ENCODE assay signal across 16 cellular contexts in genomic region chr16:725463-726187, GRCh38. TPM values are rescaled to one million over a fixed set of nuclear protein-coding genes. Genes with fewer than 3 reads are reported as not detected.
DNase-seq lines count a peak whose midpoint lies in the region; ATAC-seq, FAIRE-seq and TF ChIP-seq lines count a peak whose summit lies in the region.
"Had no signal": no experiment of that assay in that cellular context is flagged by ENCODE, and none has a peak within 500 bp of the region (broad histone marks: within the 10 kb centered on the region; RNA-seq: fewer than 3 reads in every experiment).

No MANE protein-coding gene starts in this region.

- no peak overlapping the region for H3K27ac Mint-ChIP-seq in Calu3 (ENCODE audit: unreplicated experiment)
- no peak overlapping the region for H3K27ac Mint-ChIP-seq in T-helper 2 cell treated with Interferon-gamma antibody and Interleukin-4, amounts not matched to agents 5 μg/mL and 100 μg/mL, for 36 hours
- H3K27ac Mint-ChIP-seq: progenitor cell of endocrine pancreas had no signal

- WGBS in A549 (ENCODE audit: missing lambda C conversion rate), result 86% methylated on average over 13 of the region's 23 CpGs

- no peak for ATAC-seq in A549
- ATAC-seq: gastrocnemius medialis had no signal

- H3F3A ChIP-seq in OCI-LY1 (ENCODE audit: insufficient read depth, low read length), result peaks cover 4% of the 10 kb centered on the region; the same call in 1 of the 2 replicates

- H3K4me1 Mint-ChIP-seq in Calu3 (ENCODE audit: low read depth, unreplicated experiment), result no peaks in the 10 kb centered on the region
- H3K4me1 Mint-ChIP-seq in T-helper 2 cell treated with Interferon-gamma antibody and Interleukin-4, amounts not matched to agents 5 μg/mL and 100 μg/mL, for 36 hours (ENCODE audit: low read depth), result no peaks in the 10 kb centered on the region

- peak overlapping the region; percentile 74 for H3K4me3 Mint-ChIP-seq in Calu3 (ENCODE audit: low read depth, unreplicated experiment)
- H3K4me3 Mint-ChIP-seq in T-helper 2 cell treated with Interferon-gamma antibody and Interleukin-4, amounts not matched to agents 5 μg/mL and 100 μg/mL, for 36 hours, result no peak overlapping the region

- no peak overlapping the region for H2AFZ ChIP-seq in OCI-LY1 (ENCODE audit: low read length)

- TF ChIP-seq POLR2A in A549 (IDR thresholded peaks at IDR 0.05; ENCODE audit: low read length), result peak; percentile 4; the same call in 1 of the 2 replicates

- DNase-seq in A549 (ENCODE audit: low read depth in 1 of 2, low spot score in 1 of 2) (no peak), Calu3 (no peak), urothelium cell line (ENCODE audit: low spot score) (no peak), DMS153 (lab: John Stamatoyannopoulos, UW) (no peak), KBM-7 (no peak)
- DNase-seq in T-helper 2 cell treated with Interferon-gamma antibody and Interleukin-4, amounts not matched to agents 5 μg/mL and 100 μg/mL, for 36 hours (ENCODE audit: low spot score), result no peak
- DNase-seq: AML-193, gastrocnemius medialis, islet precursor cell, NCI-H774 had no signal

- no peak for TF ChIP-seq CTCF in A549 (IDR thresholded peaks at IDR 0.05)
- no peak for TF ChIP-seq CTCF in Calu3 (IDR thresholded peaks at IDR 0.05; ENCODE audit: unreplicated experiment)
- TF ChIP-seq CTCF in OCI-LY1 (IDR thresholded peaks at IDR 0.05; ENCODE audit: low read length), result no peak

- no peak for TF ChIP-seq RAD21 in A549 (conservative IDR thresholded peaks at IDR 0.05 in 1 of 2, IDR thresholded peaks at IDR 0.05 in 1 of 2)

- H3K4me3 ChIP-seq in A549 (no peak overlapping the region), OCI-LY1 (ENCODE audit: low read depth, low read length, poor library complexity, severe bottlenecking) (no peak overlapping the region)

- in situ Hi-C loops in KBM-7 (cut with MboI; ENCODE audit: low pct_unique_long_range_greater_than_20kb, low sequenced_read_pairs), result no loop called here

- H3K27ac ChIP-seq in A549 (no peak overlapping the region), OCI-LY1 (ENCODE audit: low read depth, low read length, poor library complexity, severe bottlenecking) (no peak overlapping the region), layer of hippocampus (ENCODE audit: low read depth, low read length) (peak overlapping the region; percentile 38)
- H3K27ac ChIP-seq: breast epithelium, gastrocnemius medialis, thyroid gland had no signal

- FAIRE-seq in A549 (lab: Jason Lieb, UNC), result no peak
- no peak for FAIRE-seq in urothelium cell line (lab: Jason Lieb, UNC)
- FAIRE-seq: endometrium had no signal

- H3K4me2 ChIP-seq in A549 (no peak overlapping the region), OCI-LY1 (ENCODE audit: low read length) (peak overlapping the region; percentile 61; the same call in 1 of the 2 replicates)

- H4K20me1 ChIP-seq in OCI-LY1 (ENCODE audit: insufficient read depth, low read length), result no peaks in the 10 kb centered on the region

- POLR2A ChIA-PET in A549 (lab: Yijun Ruan, JAX), result interaction anchor here (1.2 to 4.2 kb wide), 2 partner anchors 10 to 14 kb away, joined by 5 to 23 read pairs; partner anchors contain the start of gene METRN

- no peak overlapping the region; the same call in 1 of the 2 replicates for H3K9ac ChIP-seq in OCI-LY1 (ENCODE audit: low read length)

- no peaks in the 10 kb centered on the region for H3K9me2 ChIP-seq in OCI-LY1 (ENCODE audit: low read depth, low read length)

- CTCF ChIA-PET in A549 (lab: Yijun Ruan, JAX) (interaction anchor here (0.7 to 28.0 kb wide), 6 partner anchors 7 to 60 kb away, joined by 3 to 656 read pairs (median 10); partner anchors contain the start of genes ANTKMT, CCDC78, CIAO3 and FBXL16), Calu3 (lab: Charles Lee) (interaction anchor here (1.1 to 1.8 kb wide), 2 partner anchors 9 to 16 kb away, joined by 3 to 10 read pairs; no protein-coding TSS in a partner anchor)

- H3K27me3 Mint-ChIP-seq in Calu3 (ENCODE audit: unreplicated experiment), result no peaks in the 10 kb centered on the region
- no peaks in the 10 kb centered on the region for H3K27me3 Mint-ChIP-seq in T-helper 2 cell treated with Interferon-gamma antibody and Interleukin-4, amounts not matched to agents 5 μg/mL and 100 μg/mL, for 36 hours (ENCODE audit: low read depth)

- peaks cover 21% of the 10 kb centered on the region for H3K4me1 ChIP-seq in A549
- peaks cover 38% of the 10 kb centered on the region for H3K4me1 ChIP-seq in OCI-LY1 (ENCODE audit: insufficient read depth, low read length, severe bottlenecking)

- H3K9me3 Mint-ChIP-seq in Calu3 (ENCODE audit: low read depth, unreplicated experiment), result no peaks in the 10 kb centered on the region
- no peaks in the 10 kb centered on the region for H3K9me3 Mint-ChIP-seq in T-helper 2 cell treated with Interferon-gamma antibody and Interleukin-4, amounts not matched to agents 5 μg/mL and 100 μg/mL, for 36 hours

- TF ChIP-seq EP300 in A549 (IDR thresholded peaks at IDR 0.05), result no peak

- peaks cover 70% of the 10 kb centered on the region for H3K36me3 Mint-ChIP-seq in Calu3 (ENCODE audit: insufficient read depth, unreplicated experiment)
- no peaks in the 10 kb centered on the region for H3K36me3 Mint-ChIP-seq in T-helper 2 cell treated with Interferon-gamma antibody and Interleukin-4, amounts not matched to agents 5 μg/mL and 100 μg/mL, for 36 hours (ENCODE audit: low read depth)

- intact Hi-C loops in Calu3 (cut with micrococcal nuclease; ENCODE audit: unreplicated experiment), result no loop called here

- no peaks in the 10 kb centered on the region for H3K79me2 ChIP-seq in OCI-LY1 (ENCODE audit: insufficient read depth, low read length)

- H3K36me3 ChIP-seq in OCI-LY1 (ENCODE audit: insufficient read depth, low read length), result peaks cover 16% of the 10 kb centered on the region
- H3K36me3 ChIP-seq: breast epithelium, thyroid gland had no signal

- H3K9me3 ChIP-seq in A549 (no peaks in the 10 kb centered on the region), OCI-LY1 (ENCODE audit: low read length) (no peaks in the 10 kb centered on the region)
- H3K9me3 ChIP-seq: breast epithelium, gastrocnemius medialis, thyroid gland had no signal

- H3K27me3 ChIP-seq in OCI-LY1 (ENCODE audit: insufficient read depth, low read length) (no peaks in the 10 kb centered on the region), layer of hippocampus (ENCODE audit: control insufficient read depth, insufficient read depth, low read length) (no peaks in the 10 kb centered on the region)
- H3K27me3 ChIP-seq: breast epithelium, thyroid gland had no signal

- no TSS peak for BruUV-seq in Calu3 (replicated peaks; lab: Mats Ljungman, UMichigan)

TF ChIP-seq in A549, 52 proteins besides CTCF, POLR2A, EP300 and RAD21:
- TF ChIP-seq ZNF302 (CRISPR knock-in tag; IDR thresholded peaks at IDR 0.05) (no peak), TFCP2L1 (CRISPR knock-in tag; IDR thresholded peaks at IDR 0.05) (no peak), ZFP36 (IDR thresholded peaks at IDR 0.05; ENCODE audit: borderline replicate concordance, partially characterized antibody) (no peak), PBX3 (IDR thresholded peaks at IDR 0.05) (0 out of 2 replicates have a peak, but pooled peaks have one; percentile 12)

RNA-seq across cellular contexts. Expression of gene CCDC78, which starts 0.6 kb away (rescaled TPM):
- polyA plus RNA-seq in A549 (2011; rRNA removed) (1.1 and 1.7 TPM in 2 replicates), A549 (2017; fragmentation: RNase III; extraction: RNeasy Plus Mini Kit Qiagen cat#74134 plus additional on column Dnase treatment) (4.7 to 5.9 TPM (median 5.6 TPM) in 3 replicates)
- polyA plus RNA-seq in A549 (2012; cell fraction: cytosol; rRNA removed), result 7.3 and 9.7 TPM in 2 replicates
- polyA plus RNA-seq in A549 (2012; cell fraction: nucleus; rRNA removed), result 72.7 and 90.6 TPM in 2 replicates
- polyA minus RNA-seq in A549 (2011; rRNA and poly(A)+ RNA removed), result 0.49 and 0.74 TPM in 2 replicates
- 10.0 and 12.5 TPM in 2 replicates for total RNA-seq in Calu3 (2022)
- total RNA-seq: gastrocnemius medialis had no signal

RNA-seq across cellular contexts. Expression of gene HAGHL, which starts 1.3 kb away (rescaled TPM):
- polyA plus RNA-seq in A549 (2011; rRNA removed), result 3.5 and 4.4 TPM in 2 replicates
- polyA plus RNA-seq in A549 (2012; cell fraction: cytosol; rRNA removed), result 32.0 and 35.0 TPM in 2 replicates
- polyA plus RNA-seq in A549 (2012; cell fraction: nucleus; rRNA removed), result 62.2 and 86.3 TPM in 2 replicates
- polyA plus RNA-seq in A549 (2017; fragmentation: RNase III; extraction: RNeasy Plus Mini Kit Qiagen cat#74134 plus additional on column Dnase treatment), result 21.4 to 22.0 TPM (median 21.7 TPM) in 3 replicates
- polyA minus RNA-seq in A549 (2011; rRNA and poly(A)+ RNA removed), result 2.0 and 2.6 TPM in 2 replicates
- total RNA-seq in Calu3 (2022), result 11.7 and 12.8 TPM in 2 replicates

RNA-seq across cellular contexts. Expression of gene ANTKMT, which starts 4.7 kb away (rescaled TPM):
- polyA plus RNA-seq in A549 (2011; rRNA removed) (10.9 and 11.9 TPM in 2 replicates), A549 (2017; fragmentation: RNase III; extraction: RNeasy Plus Mini Kit Qiagen cat#74134 plus additional on column Dnase treatment) (49.2 to 55.8 TPM (median 55.2 TPM) in 3 replicates)
- polyA plus RNA-seq in A549 (2012; cell fraction: cytosol; rRNA removed), result 79.6 and 99.7 TPM in 2 replicates
- polyA plus RNA-seq in A549 (2012; cell fraction: nucleus; rRNA removed), result 161 and 226 TPM in 2 replicates
- polyA minus RNA-seq in A549 (2011; rRNA and poly(A)+ RNA removed), result 2.6 and 3.7 TPM in 2 replicates
- total RNA-seq in Calu3 (2022), result 49.6 and 57.2 TPM in 2 replicates

RNA-seq across cellular contexts. Expression of gene METRN, which starts 10.7 kb away (rescaled TPM):
- polyA plus RNA-seq in A549 (2011; rRNA removed) (33.8 and 41.0 TPM in 2 replicates), A549 (2017; fragmentation: RNase III; extraction: RNeasy Plus Mini Kit Qiagen cat#74134 plus additional on column Dnase treatment) (72.7 to 82.2 TPM (median 81.0 TPM) in 3 replicates)
- 128 and 228 TPM in 2 replicates for polyA plus RNA-seq in A549 (2012; cell fraction: cytosol; rRNA removed)
- 107 and 207 TPM in 2 replicates for polyA plus RNA-seq in A549 (2012; cell fraction: nucleus; rRNA removed)
- 16.9 and 19.6 TPM in 2 replicates for polyA minus RNA-seq in A549 (2011; rRNA and poly(A)+ RNA removed)
- 51.7 and 61.5 TPM in 2 replicates for total RNA-seq in Calu3 (2022)

RNA-seq across cellular contexts. Expression of gene CIAO3, which starts 15.2 kb away (rescaled TPM):
- polyA plus RNA-seq in A549 (2011; rRNA removed), result 17.4 and 19.3 TPM in 2 replicates
- polyA plus RNA-seq in A549 (2012; cell fraction: cytosol; rRNA removed), result 21.3 and 25.7 TPM in 2 replicates
- polyA plus RNA-seq in A549 (2012; cell fraction: nucleus; rRNA removed), result 71.8 and 110 TPM in 2 replicates
- 20.9 to 24.6 TPM (median 23.0 TPM) in 3 replicates for polyA plus RNA-seq in A549 (2017; fragmentation: RNase III; extraction: RNeasy Plus Mini Kit Qiagen cat#74134 plus additional on column Dnase treatment)
- 27.8 and 29.0 TPM in 2 replicates for polyA minus RNA-seq in A549 (2011; rRNA and poly(A)+ RNA removed)
- total RNA-seq in Calu3 (2022), result 51.9 and 58.4 TPM in 2 replicates
